In genomic region chr1:48471603-48472576, GRCh38 we compare ENCODE assay signal across 8 cellular contexts. TPM values are rescaled to one million over a fixed set of nuclear protein-coding genes. Genes with fewer than 3 reads are reported as not detected.
DNase-seq lines count a peak whose midpoint lies in the region; TF ChIP-seq lines count a peak whose summit lies in the region.

Gene SPATA6, minus strand, starts transcription at chr1:48472204. Its CDS starts 196 bp downstream, at chr1:48472008.

- no peaks in the 10 kb centered on the region for H3K27me3 Mint-ChIP-seq in activated naive CD8-positive, alpha-beta T cell
- peaks cover 6% of the 10 kb centered on the region for H3K27me3 Mint-ChIP-seq in glutamatergic neuron (ENCODE audit: unreplicated experiment)

- no peaks in the 10 kb centered on the region for H3K36me3 Mint-ChIP-seq in activated naive CD8-positive, alpha-beta T cell
- H3K36me3 Mint-ChIP-seq in glutamatergic neuron (ENCODE audit: unreplicated experiment) = peaks cover 12% of the 10 kb centered on the region

- H3K4me3 Mint-ChIP-seq in activated naive CD8-positive, alpha-beta T cell = peak within 1 kb of the TSS; percentile 92
- H3K4me3 Mint-ChIP-seq in glutamatergic neuron (ENCODE audit: unreplicated experiment) = peak within 1 kb of the TSS; percentile 94

- H3K9ac ChIP-seq in subcutaneous abdominal adipose tissue (ENCODE audit: low read length in 5 of 5) = peak within 1 kb of the TSS; percentile 64 to 86 (median 85)

- no peaks in the 10 kb centered on the region; the same call in 1 of the 2 replicates for H3K36me3 ChIP-seq in H7 (replicated peaks; ENCODE audit: control insufficient read depth, insufficient read depth, low read length)
- H3K36me3 ChIP-seq in subcutaneous abdominal adipose tissue (ENCODE audit: control insufficient read depth in 5 of 5, insufficient read depth in 5 of 5, low read length in 5 of 5) = no peaks in the 10 kb centered on the region

- H3K27me3 ChIP-seq in H7 (ENCODE audit: control insufficient read depth, insufficient read depth, low read length) = no peaks in the 10 kb centered on the region
- H3K27me3 ChIP-seq in subcutaneous abdominal adipose tissue (ENCODE audit: control insufficient read depth in 5 of 5, insufficient read depth in 4 of 5, low read length in 5 of 5) = no peaks in the 10 kb centered on the region

- no peaks in the 10 kb centered on the region for H3K9me3 Mint-ChIP-seq in activated naive CD8-positive, alpha-beta T cell (ENCODE audit: low read depth)
- peaks cover 8% of the 10 kb centered on the region for H3K9me3 Mint-ChIP-seq in glutamatergic neuron (ENCODE audit: unreplicated experiment)

- H3K27ac Mint-ChIP-seq in activated naive CD8-positive, alpha-beta T cell = peak within 1 kb of the TSS; percentile 72
- peak within 1 kb of the TSS; percentile 74 for H3K27ac Mint-ChIP-seq in glutamatergic neuron (ENCODE audit: unreplicated experiment)

- no peak for TF ChIP-seq CTCF in glutamatergic neuron (IDR thresholded peaks at IDR 0.05; ENCODE audit: partially characterized antibody, unreplicated experiment)

- peaks cover 4 to 32% (median 31%) of the 10 kb centered on the region in 5 donors for H3K4me1 ChIP-seq in subcutaneous abdominal adipose tissue (ENCODE audit: control insufficient read depth in 5 of 5, insufficient read depth in 5 of 5, low read length in 5 of 5)

- H3K4me1 Mint-ChIP-seq in activated naive CD8-positive, alpha-beta T cell (ENCODE audit: low read depth) = peaks cover 33% of the 10 kb centered on the region
- peaks cover 2% of the 10 kb centered on the region for H3K4me1 Mint-ChIP-seq in glutamatergic neuron (ENCODE audit: low read depth, unreplicated experiment)

- no peaks in the 10 kb centered on the region for H3K9me3 ChIP-seq in subcutaneous abdominal adipose tissue (ENCODE audit: control insufficient read depth in 5 of 5, low read length in 5 of 5)

- H3K4me3 ChIP-seq in H7 (ENCODE audit: insufficient read depth, low read depth, low read length) (peak within 1 kb of the TSS; percentile 84), subcutaneous abdominal adipose tissue (ENCODE audit: low read depth in 1 of 5, low read length in 5 of 5) (peak within 1 kb of the TSS; percentile 84 to 88 (median 86))

- peak within 1 kb of the TSS; percentile 85 for H3K27ac ChIP-seq in subcutaneous abdominal adipose tissue (ENCODE audit: low read depth, low read length)

- DNase-seq in EH (ENCODE audit: low read depth) (peak; percentile 93), H7 (peak; percentile 92), M059J (ENCODE audit: low read depth) (peak; percentile 81), SK-N-DZ (ENCODE audit: low spot score) (peak; percentile 86), glutamatergic neuron (peak; percentile 99), nucleus accumbens (lab: John Stamatoyannopoulos, UW) (peak; percentile 76 to 99 (median 95))

RNA-seq across cellular contexts. Expression of gene SPATA6, which starts in this region (rescaled TPM):
- total RNA-seq in H7 (2014; rRNA removed; shearing (Covaris generic)) = 25.9 and 28.3 TPM in 2 replicates
- total RNA-seq in M059J (2014; rRNA removed; shearing (Covaris generic)) = 1.8 TPM in 1 of 2 replicates, not detected in the other
- polyA plus RNA-seq in SK-N-DZ (2014; cell fraction: cytosol; rRNA removed) = 3.1 and 3.8 TPM in 2 replicates
- polyA plus RNA-seq in SK-N-DZ (2014; cell fraction: nucleus; rRNA removed) = 4.0 and 5.9 TPM in 2 replicates
- total RNA-seq in glutamatergic neuron (ENCODE audit: unreplicated experiment) = 11.3 TPM

Comparison
In these comparisons a context has a peak if more than half of its experiments do, and no peak if none do; other contexts are left out.
1. Peak in every context shown above with its lines: DNase-seq, H3K4me3 ChIP-seq and H3K27ac ChIP-seq.